ENCODE assay signal across 16 cellular contexts in the genomic region with DNA sequence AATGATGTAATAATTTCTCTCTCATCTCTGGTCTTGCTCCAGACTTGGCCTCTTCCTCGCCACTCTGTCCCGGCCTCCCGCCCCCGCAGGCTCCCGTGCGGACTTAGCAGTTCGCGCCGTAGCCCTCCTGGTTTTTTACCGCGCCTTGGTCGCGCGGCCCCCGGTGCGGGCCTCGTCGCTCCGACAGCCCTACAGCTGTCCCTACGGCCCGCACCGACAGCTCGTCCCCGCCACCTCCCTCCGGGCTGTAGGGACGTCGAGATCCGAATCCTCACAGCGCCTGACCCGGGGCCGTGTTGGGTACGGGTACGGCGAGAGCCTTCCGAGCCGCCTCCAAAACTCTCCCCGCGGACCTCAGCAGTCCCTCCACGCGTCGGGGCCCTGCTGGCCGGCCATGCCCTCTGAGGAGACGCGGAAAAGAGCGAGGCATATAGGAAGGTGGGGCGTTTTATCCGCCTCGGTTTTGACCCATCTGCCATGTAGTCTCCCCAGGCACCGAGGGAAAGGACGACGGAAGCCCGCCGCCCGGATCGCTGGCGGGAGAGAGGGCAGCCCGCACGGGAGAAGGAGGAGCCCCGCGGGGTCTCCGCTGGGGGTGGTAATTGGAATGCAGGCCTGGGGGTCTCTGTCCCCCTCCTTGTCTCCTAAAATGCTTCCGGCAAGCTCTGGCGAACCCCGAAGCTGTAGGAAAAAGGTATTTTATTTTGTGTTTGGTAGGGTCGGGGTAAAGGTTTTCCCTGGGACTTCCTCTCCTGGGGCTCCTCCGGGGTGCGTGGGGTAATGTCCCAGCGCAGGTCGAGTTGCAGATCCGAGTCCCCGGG. TPM values are rescaled to one million over a fixed set of nuclear protein-coding genes. Genes with fewer than 3 reads are reported as not detected.
DNase-seq lines count a peak whose midpoint lies in the region; ATAC-seq and TF ChIP-seq lines count a peak whose summit lies in the region.
"Had no signal": no experiment of that assay in that cellular context is flagged by ENCODE, and none has a peak within 500 bp of the region (broad histone marks: within the 10 kb centered on the region; RNA-seq: fewer than 3 reads in every experiment).

No MANE protein-coding gene starts in this region.

- H3K4me3 Mint-ChIP-seq in stimulated activated naive B cell treated with anti-CD40 and anti-IgM and Interleukin-4, amounts not matched to agents 10 μg/mL and 1 μg/mL and 100 μg/mL, for 72 hours = peak overlapping the region; percentile 29 to 44

- peaks cover 31 to 76% of the 10 kb centered on the region in 2 donors for H3K4me1 Mint-ChIP-seq in stimulated activated naive B cell treated with anti-CD40 and anti-IgM and Interleukin-4, amounts not matched to agents 10 μg/mL and 1 μg/mL and 100 μg/mL, for 72 hours

- peak overlapping the region; percentile 8 for H3K9ac ChIP-seq in NT2/D1 (ENCODE audit: insufficient read length, low read depth)

- intact Hi-C loops in Right ventricle myocardium inferior (cut with DNase I) (no loop called here), right cardiac atrium (cut with DNase I) (no loop called here)

- ATAC-seq in Right ventricle myocardium inferior (no peak), right cardiac atrium (no peak), HG03342 (IDR thresholded peaks at IDR 0.05; ENCODE audit: unreplicated experiment) (no peak), HG03159 (IDR thresholded peaks at IDR 0.05; ENCODE audit: unreplicated experiment) (no peak)
- no peak for ATAC-seq in stimulated activated naive B cell treated with anti-CD40 and anti-IgM and Interleukin-4, amounts not matched to agents 10 μg/mL and 1 μg/mL and 100 μg/mL, for 72 hours (replicated peaks)
- ATAC-seq: PC-3 had no signal

- no peaks in the 10 kb centered on the region for H3K9me3 Mint-ChIP-seq in stimulated activated naive B cell treated with anti-CD40 and anti-IgM and Interleukin-4, amounts not matched to agents 10 μg/mL and 1 μg/mL and 100 μg/mL, for 72 hours
- H3K9me3 Mint-ChIP-seq: activated T-helper 2 cell treated with anti-CD3 and anti-CD28 coated beads, Interferon-gamma antibody, Interleukin-2, Interleukin-4, amounts not matched to agents 10 μg/mL and 5 μg/mL and 100 μg/mL, durations not matched to agents 14 hours and 24 hours and 36 hours had no signal

- WGBS in right cardiac atrium = 3% methylated on average over 71 of the region's 71 CpGs

- H3K27me3 ChIP-seq in right cardiac atrium (ENCODE audit: control insufficient read depth, insufficient read depth) (no peaks in the 10 kb centered on the region), NT2/D1 (ENCODE audit: insufficient read depth, insufficient read length) (peaks cover 94% of the 10 kb centered on the region)

- H3K4me3 ChIP-seq in right cardiac atrium (ENCODE audit: low read length) (no peak overlapping the region), NT2/D1 (ENCODE audit: insufficient read length, low read depth) (peak overlapping the region; percentile 8), iPS-18c (ENCODE audit: insufficient read depth, low read depth, low read length) (peak overlapping the region; percentile 36)

- no peaks in the 10 kb centered on the region for H3K9me3 ChIP-seq in right cardiac atrium (ENCODE audit: control insufficient read depth, low read length)
- no peaks in the 10 kb centered on the region for H3K9me3 ChIP-seq in NT2/D1 (ENCODE audit: insufficient read depth, low read length)
- peaks cover 6% of the 10 kb centered on the region for H3K9me3 ChIP-seq in iPS-18c (ENCODE audit: control insufficient read depth, insufficient read depth, low read length)

- H3K27ac ChIP-seq in right cardiac atrium (ENCODE audit: low read length) = no peak overlapping the region
- H3K27ac ChIP-seq: dorsolateral prefrontal cortex had no signal

- DNase-seq in Right ventricle myocardium inferior (ENCODE audit: missing footprints) = peak; percentile 45
- no peak for DNase-seq in right cardiac atrium
- no peak for DNase-seq in NT2/D1 (ENCODE audit: low read depth, low spot score)
- no peak for DNase-seq in stimulated activated naive B cell treated with anti-CD40 and anti-IgM and Interleukin-4, amounts not matched to agents 10 μg/mL and 1 μg/mL and 100 μg/mL, for 72 hours
- no peak for DNase-seq in GM10266 (ENCODE audit: extremely low spot score)
- DNase-seq: activated CD4-positive, CD25-positive, alpha-beta regulatory T cell treated with anti-CD3 and anti-CD28 coated beads, Interleukin-2, amount 50 U/mL, for 72 hours; AML-193; DMS79; Karpas-422; NCI-H146; PC-3 had no signal

- peak overlapping the region; percentile 37 for H3K27ac Mint-ChIP-seq in stimulated activated naive B cell treated with anti-CD40 and anti-IgM and Interleukin-4, amounts not matched to agents 10 μg/mL and 1 μg/mL and 100 μg/mL, for 72 hours
- H3K27ac Mint-ChIP-seq: activated T-helper 2 cell treated with anti-CD3 and anti-CD28 coated beads, Interferon-gamma antibody, Interleukin-2, Interleukin-4, amounts not matched to agents 10 μg/mL and 5 μg/mL and 100 μg/mL, durations not matched to agents 14 hours and 24 hours and 36 hours had no signal

- no peak for TF ChIP-seq CTCF in GM10266 (IDR thresholded peaks at IDR 0.05; ENCODE audit: control insufficient read depth, insufficient read depth, low read depth, missing control alignments)

- peaks cover 74 to 87% of the 10 kb centered on the region in 2 donors for H3K27me3 Mint-ChIP-seq in stimulated activated naive B cell treated with anti-CD40 and anti-IgM and Interleukin-4, amounts not matched to agents 10 μg/mL and 1 μg/mL and 100 μg/mL, for 72 hours

- H3K36me3 ChIP-seq in NT2/D1 (ENCODE audit: insufficient read depth, insufficient read length, low read length) = no peaks in the 10 kb centered on the region

- H3K36me3 Mint-ChIP-seq in stimulated activated naive B cell treated with anti-CD40 and anti-IgM and Interleukin-4, amounts not matched to agents 10 μg/mL and 1 μg/mL and 100 μg/mL, for 72 hours = no peaks in the 10 kb centered on the region

- H3K4me1 ChIP-seq in right cardiac atrium (ENCODE audit: control insufficient read depth, insufficient read depth, low read length) (peaks cover 10% of the 10 kb centered on the region), NT2/D1 (ENCODE audit: insufficient read depth, insufficient read length) (peaks cover 36% of the 10 kb centered on the region)

RNA-seq across cellular contexts. Expression of a gene that starts 3.3 kb away (rescaled TPM):
- not detected for total RNA-seq in Right ventricle myocardium inferior
- not detected for total RNA-seq in right cardiac atrium
- polyA plus RNA-seq in right cardiac atrium = 0.02 TPM
- total RNA-seq: activated T-helper 2 cell treated with anti-CD3 and anti-CD28 coated beads, Interferon-gamma antibody, Interleukin-2, Interleukin-4, amounts not matched to agents 10 μg/mL and 5 μg/mL and 100 μg/mL, durations not matched to agents 14 hours and 24 hours and 36 hours had no signal
